ENCODE assay signal across 26 cellular contexts in the genomic region with DNA sequence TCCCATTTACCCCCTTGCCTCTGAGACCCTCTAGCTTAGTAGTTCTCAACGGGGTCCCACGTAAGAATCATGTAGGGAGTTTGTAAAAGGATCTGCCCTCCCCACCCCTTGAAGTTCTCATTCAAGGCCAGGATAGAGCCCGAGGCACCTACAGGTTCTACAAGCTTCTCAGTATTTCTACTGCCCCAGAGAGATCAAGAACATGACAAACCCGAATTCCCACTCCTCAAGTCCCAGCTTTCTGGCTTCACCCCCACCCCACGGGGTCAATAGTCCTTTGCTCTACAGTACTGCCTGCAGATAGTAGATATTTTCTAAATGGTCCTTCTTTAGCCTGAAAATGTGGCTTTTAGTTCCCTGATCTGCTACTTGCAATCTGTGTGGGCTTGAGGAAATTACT. TPM values are rescaled to one million over a fixed set of nuclear protein-coding genes. Genes with fewer than 3 reads are reported as not detected.
"Had no signal": no experiment of that assay in that cellular context is flagged by ENCODE, and none has a peak within 500 bp of the region (broad histone marks: within the 10 kb centered on the region; RNA-seq: fewer than 3 reads in every experiment).

No MANE protein-coding gene starts in this region.

- DNase-seq: Kasumi-1, MM.1S, NCI-H1092, NCI-H1105 treated with DMSO at 0.1 percent for 48 hours, NCI-H1417 treated with DMSO at 0.1 percent for 48 hours, NCI-H146, NCI-H1694 treated with DMSO at 0.1 percent for 48 hours, NCI-H1930, NCI-H2081, NCI-H2171, NCI-H226, NCI-H446, NCI-H510A, NCI-H524 treated with DMSO at 0.1 percent for 48 hours, NCI-H69, NCI-H774, Right ventricle myocardium superior, RPMI8226, SIG-M5 had no signal

- H3K9me3 ChIP-seq: SJSA1 had no signal

- ATAC-seq: K562 had no signal

- H3K4me1 ChIP-seq: SJSA1 had no signal

- H3K27ac ChIP-seq: HL-60, KMS-11, SJSA1, SK-N-MC had no signal

- H3K4me3 ChIP-seq: K562, SJSA1, SK-N-MC had no signal

- H3K36me3 ChIP-seq: SJSA1 had no signal

- H3K9ac ChIP-seq: KMS-11 had no signal

- H3K4me3 Mint-ChIP-seq: IgD-negative memory B cell had no signal

- H3K9me3 Mint-ChIP-seq: IgD-negative memory B cell had no signal

- H3K4me2 ChIP-seq: KMS-11 had no signal

- H3K27ac Mint-ChIP-seq: IgD-negative memory B cell had no signal

- H3K36me3 Mint-ChIP-seq: IgD-negative memory B cell had no signal

- H3K4me1 Mint-ChIP-seq: IgD-negative memory B cell had no signal

RNA-seq across cellular contexts. Expression of a gene that starts 7.2 kb away (rescaled TPM):
- total RNA-seq: K562, M059J, Right ventricle myocardium superior, SJSA1 had no signal

RNA-seq across cellular contexts. Expression of a gene that starts 58.5 kb away (rescaled TPM):
- total RNA-seq: SJSA1 had no signal
